In genomic region chr18:31042391-31043181, GRCh38 we compare ENCODE assay signal across 7 cellular contexts. TPM values are rescaled to one million over a fixed set of nuclear protein-coding genes. Genes with fewer than 3 reads are reported as not detected.
DNase-seq lines count a peak whose midpoint lies in the region; ATAC-seq and TF ChIP-seq lines count a peak whose summit lies in the region.

DSC3 (minus strand) TSS chr18:31042742; CDS start chr18:31042660, 82 bp downstream.

- H3K27me3 Mint-ChIP-seq in activated naive CD8-positive, alpha-beta T cell treated with anti-CD3 and anti-CD28 coated beads, Interleukin-2, amount 50 U/mL, for 24 hours, result peaks cover 49% of the 10 kb centered on the region
- H3K27me3 Mint-ChIP-seq in stimulated activated naive B cell treated with anti-CD40 and anti-IgM and Interleukin-4, amounts not matched to agents 10 μg/mL and 1 μg/mL and 100 μg/mL, for 72 hours, result peaks cover 42 to 46% of the 10 kb centered on the region in 2 donors

- H3K9me2 ChIP-seq in PC-9 (ENCODE audit: insufficient read depth), result no peaks in the 10 kb centered on the region

- no peaks in the 10 kb centered on the region for H3K36me3 ChIP-seq in PC-9 (ENCODE audit: low read depth)

- peaks cover 8% of the 10 kb centered on the region for H3K4me1 Mint-ChIP-seq in activated naive CD8-positive, alpha-beta T cell treated with anti-CD3 and anti-CD28 coated beads, Interleukin-2, amount 50 U/mL, for 24 hours
- H3K4me1 Mint-ChIP-seq in stimulated activated naive B cell treated with anti-CD40 and anti-IgM and Interleukin-4, amounts not matched to agents 10 μg/mL and 1 μg/mL and 100 μg/mL, for 72 hours, result peaks cover 4 to 9% of the 10 kb centered on the region in 2 donors

- peaks cover 14% of the 10 kb centered on the region for H3K9me3 Mint-ChIP-seq in activated naive CD8-positive, alpha-beta T cell treated with anti-CD3 and anti-CD28 coated beads, Interleukin-2, amount 50 U/mL, for 24 hours
- H3K9me3 Mint-ChIP-seq in stimulated activated naive B cell treated with anti-CD40 and anti-IgM and Interleukin-4, amounts not matched to agents 10 μg/mL and 1 μg/mL and 100 μg/mL, for 72 hours, result peaks cover 0 to 2% of the 10 kb centered on the region in 2 donors

- H3K79me2 ChIP-seq in PC-9 (ENCODE audit: low read depth), result no peaks in the 10 kb centered on the region

- no TSS peak for BruUV-seq in PC-9 (replicated peaks; lab: Mats Ljungman, UMichigan)

- CTCF ChIA-PET in PC-9 (lab: Charles Lee), result no interaction called here

- no peak for TF ChIP-seq RAD21 in Ishikawa (IDR thresholded peaks at IDR 0.05; ENCODE audit: low read depth)

- no peaks in the 10 kb centered on the region for H3K9me3 ChIP-seq in PC-9 (ENCODE audit: insufficient read depth, low read depth)

- no peak within 1 kb of the TSS for H3K4me3 ChIP-seq in PC-9

- H3F3A ChIP-seq in PC-9 (ENCODE audit: insufficient read depth, low read depth), result no peaks in the 10 kb centered on the region

- POLR2A ChIA-PET in PC-9 (lab: Charles Lee; ENCODE audit: unreplicated experiment), result interaction anchor here (0.6 kb wide), 1 partner anchor 153 kb away, joined by 4 read pairs; no protein-coding TSS in a partner anchor

- intact Hi-C loops in PC-9 (cut with micrococcal nuclease; ENCODE audit: unreplicated experiment) (no loop called here), head of caudate nucleus (cut with DNase I) (no loop called here)

- H3K36me3 Mint-ChIP-seq in activated naive CD8-positive, alpha-beta T cell treated with anti-CD3 and anti-CD28 coated beads, Interleukin-2, amount 50 U/mL, for 24 hours (ENCODE audit: low read depth), result peaks cover 4% of the 10 kb centered on the region
- H3K36me3 Mint-ChIP-seq in stimulated activated naive B cell treated with anti-CD40 and anti-IgM and Interleukin-4, amounts not matched to agents 10 μg/mL and 1 μg/mL and 100 μg/mL, for 72 hours, result peaks cover 6 to 11% of the 10 kb centered on the region in 2 donors

- no peak within 1 kb of the TSS for H3K4me2 ChIP-seq in PC-9

- no peak for TF ChIP-seq CTCF in PC-9 (conservative IDR thresholded peaks at IDR 0.05)

- no peak within 1 kb of the TSS for H3K27ac ChIP-seq in PC-9

- H3K27ac Mint-ChIP-seq in activated naive CD8-positive, alpha-beta T cell treated with anti-CD3 and anti-CD28 coated beads, Interleukin-2, amount 50 U/mL, for 24 hours, result no peak within 1 kb of the TSS
- H3K27ac Mint-ChIP-seq in stimulated activated naive B cell treated with anti-CD40 and anti-IgM and Interleukin-4, amounts not matched to agents 10 μg/mL and 1 μg/mL and 100 μg/mL, for 72 hours, result peak within 1 kb of the TSS; percentile 94

- ATAC-seq in activated naive CD8-positive, alpha-beta T cell treated with anti-CD3 and anti-CD28 coated beads, Interleukin-2, amount 50 U/mL, for 24 hours, result no peak
- ATAC-seq in stimulated activated naive B cell treated with anti-CD40 and anti-IgM and Interleukin-4, amounts not matched to agents 10 μg/mL and 1 μg/mL and 100 μg/mL, for 72 hours (replicated peaks), result no peak

- peak; percentile 6 for DNase-seq in activated naive CD8-positive, alpha-beta T cell treated with anti-CD3 and anti-CD28 coated beads, Interleukin-2, amount 50 U/mL, for 24 hours
- peak; percentile 71 for DNase-seq in iPS-NIHi11 (ENCODE audit: low spot score)
- no peak for DNase-seq in stimulated activated naive B cell treated with anti-CD40 and anti-IgM and Interleukin-4, amounts not matched to agents 10 μg/mL and 1 μg/mL and 100 μg/mL, for 72 hours
- DNase-seq in NCI-H2029 (lab: John Stamatoyannopoulos, UW), result no peak
- no peak for DNase-seq in PC-9
- DNase-seq in head of caudate nucleus, result no peak

- H3K27me3 ChIP-seq in PC-9 (ENCODE audit: insufficient read depth, low read depth), result no peaks in the 10 kb centered on the region

- no peaks in the 10 kb centered on the region for H4K20me1 ChIP-seq in PC-9 (ENCODE audit: insufficient read depth)

- H3K4me3 Mint-ChIP-seq in activated naive CD8-positive, alpha-beta T cell treated with anti-CD3 and anti-CD28 coated beads, Interleukin-2, amount 50 U/mL, for 24 hours, result peak within 1 kb of the TSS; percentile 52
- H3K4me3 Mint-ChIP-seq in stimulated activated naive B cell treated with anti-CD40 and anti-IgM and Interleukin-4, amounts not matched to agents 10 μg/mL and 1 μg/mL and 100 μg/mL, for 72 hours, result peak within 1 kb of the TSS; percentile 50 to 53

- no peak within 1 kb of the TSS for H2AFZ ChIP-seq in PC-9

- TF ChIP-seq EP300 in Ishikawa (IDR thresholded peaks at IDR 0.05; ENCODE audit: borderline replicate concordance), result no peak

- H3K4me1 ChIP-seq in PC-9 (replicated peaks; ENCODE audit: insufficient read depth), result no peaks in the 10 kb centered on the region

TF ChIP-seq in Ishikawa, 13 proteins besides CTCF, POLR2A, EP300 and RAD21:
- no peak for TF ChIP-seq FOXM1 (IDR thresholded peaks at IDR 0.05; ENCODE audit: borderline replicate concordance, low read depth)
- no peak for TF ChIP-seq CREB1 (IDR thresholded peaks at IDR 0.05; ENCODE audit: low read depth)
- no peak for TF ChIP-seq TEAD4 (IDR thresholded peaks at IDR 0.05)
- no peak for TF ChIP-seq NFIC (IDR thresholded peaks at IDR 0.05)
- TF ChIP-seq, protein P1, sequence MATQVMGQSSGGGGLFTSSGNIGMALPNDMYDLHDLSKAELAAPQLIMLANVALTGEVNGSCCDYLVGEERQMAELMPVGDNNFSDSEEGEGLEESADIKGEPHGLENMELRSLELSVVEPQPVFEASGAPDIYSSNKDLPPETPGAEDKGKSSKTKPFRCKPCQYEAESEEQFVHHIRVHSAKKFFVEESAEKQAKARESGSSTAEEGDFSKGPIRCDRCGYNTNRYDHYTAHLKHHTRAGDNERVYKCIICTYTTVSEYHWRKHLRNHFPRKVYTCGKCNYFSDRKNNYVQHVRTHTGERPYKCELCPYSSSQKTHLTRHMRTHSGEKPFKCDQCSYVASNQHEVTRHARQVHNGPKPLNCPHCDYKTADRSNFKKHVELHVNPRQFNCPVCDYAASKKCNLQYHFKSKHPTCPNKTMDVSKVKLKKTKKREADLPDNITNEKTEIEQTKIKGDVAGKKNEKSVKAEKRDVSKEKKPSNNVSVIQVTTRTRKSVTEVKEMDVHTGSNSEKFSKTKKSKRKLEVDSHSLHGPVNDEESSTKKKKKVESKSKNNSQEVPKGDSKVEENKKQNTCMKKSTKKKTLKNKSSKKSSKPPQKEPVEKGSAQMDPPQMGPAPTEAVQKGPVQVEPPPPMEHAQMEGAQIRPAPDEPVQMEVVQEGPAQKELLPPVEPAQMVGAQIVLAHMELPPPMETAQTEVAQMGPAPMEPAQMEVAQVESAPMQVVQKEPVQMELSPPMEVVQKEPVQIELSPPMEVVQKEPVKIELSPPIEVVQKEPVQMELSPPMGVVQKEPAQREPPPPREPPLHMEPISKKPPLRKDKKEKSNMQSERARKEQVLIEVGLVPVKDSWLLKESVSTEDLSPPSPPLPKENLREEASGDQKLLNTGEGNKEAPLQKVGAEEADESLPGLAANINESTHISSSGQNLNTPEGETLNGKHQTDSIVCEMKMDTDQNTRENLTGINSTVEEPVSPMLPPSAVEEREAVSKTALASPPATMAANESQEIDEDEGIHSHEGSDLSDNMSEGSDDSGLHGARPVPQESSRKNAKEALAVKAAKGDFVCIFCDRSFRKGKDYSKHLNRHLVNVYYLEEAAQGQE (IDR thresholded peaks at IDR 0.05; ENCODE audit: low read depth), result no peak
- no peak for TF ChIP-seq EGR1 (IDR thresholded peaks at IDR 0.05)
- 0 out of 2 replicates have a peak, but pooled peaks have one; percentile 43 for TF ChIP-seq YY1 (IDR thresholded peaks at IDR 0.05; ENCODE audit: low read depth)
- no peak for TF ChIP-seq TCF12 (IDR thresholded peaks at IDR 0.05; ENCODE audit: low read depth)

RNA-seq across cellular contexts. Expression of gene DSC3, which starts in this region (rescaled TPM):
- not detected in 2 replicates for total RNA-seq in PC-9 (2021)

Comparison
In these comparisons a context has a peak if more than half of its experiments do, and no peak if none do; other contexts are left out.
1. DNase-seq: peak in activated naive CD8-positive, alpha-beta T cell treated with anti-CD3 and anti-CD28 coated beads, Interleukin-2, amount 50 U/mL, for 24 hours (single experiment) and iPS-NIHi11 (single experiment); none in stimulated activated naive B cell treated with anti-CD40 and anti-IgM and Interleukin-4, amounts not matched to agents 10 μg/mL and 1 μg/mL and 100 μg/mL, for 72 hours (single experiment), NCI-H2029 (single experiment), PC-9 (0 of 2) and head of caudate nucleus (0 of 42).